In the genomic region with DNA sequence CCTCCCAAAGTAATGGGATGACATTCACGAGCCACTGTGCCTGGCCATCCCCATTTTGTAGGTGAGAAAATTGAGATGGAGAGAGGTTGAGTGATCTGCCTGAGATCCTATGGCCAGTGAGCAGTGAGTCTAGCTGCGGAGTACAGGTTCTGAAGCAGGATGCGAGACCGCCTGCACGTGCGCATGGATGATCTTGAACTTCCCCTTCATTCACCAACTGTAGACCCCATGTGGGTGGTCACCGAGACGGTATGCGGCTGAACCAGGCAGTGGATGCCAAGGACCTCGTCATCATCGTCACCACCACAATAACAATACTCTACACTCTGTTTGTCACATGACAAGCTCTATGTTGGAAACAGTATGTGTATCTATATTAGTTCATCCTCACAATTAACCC, we compare ENCODE assay signal across 24 cellular contexts. TPM values are rescaled to one million over a fixed set of nuclear protein-coding genes. Genes with fewer than 3 reads are reported as not detected.
"Had no signal": no experiment of that assay in that cellular context is flagged by ENCODE, and none has a peak within 500 bp of the region (broad histone marks: within the 10 kb centered on the region; RNA-seq: fewer than 3 reads in every experiment).

No MANE protein-coding gene starts in this region.

- H3K36me3 Mint-ChIP-seq: activated naive CD4-positive, alpha-beta T cell treated with anti-CD3 and anti-CD28 coated beads, Interleukin-2, amount 50 U/mL, for 72 hours had no signal

- H3K4me1 ChIP-seq: adrenal gland, ascending aorta, foreskin keratinocyte, parathyroid adenoma, transverse colon, uterus had no signal

- H3K27me3 ChIP-seq: adrenal gland, ascending aorta, brain microvascular endothelial cell, foreskin keratinocyte, transverse colon, uterus had no signal

- H3K9me3 ChIP-seq: adrenal gland, ascending aorta, transverse colon, uterus had no signal

- H3K27ac ChIP-seq: adrenal gland, ascending aorta, brain microvascular endothelial cell, foreskin keratinocyte, parathyroid adenoma, transverse colon, uterus, WERI-Rb-1 had no signal

- H3K36me3 ChIP-seq: adrenal gland, ascending aorta, brain microvascular endothelial cell, transverse colon, uterus, WERI-Rb-1 had no signal

- DNase-seq: activated CD4-positive, alpha-beta T cell treated with anti-CD3 and anti-CD28 coated beads for 1 hour; activated CD4-positive, alpha-beta T cell treated with anti-CD3 and anti-CD28 coated beads, Interleukin-2, amount 50 U/mL, for 1 hour; activated CD8-positive, alpha-beta memory T cell treated with anti-CD3 and anti-CD28 coated beads, Interleukin-2, amount 50 U/mL, for 4 hours; activated T-cell treated with anti-CD3 and anti-CD28 coated beads, Interleukin-2, amount 50 U/mL, for 24 hours; adrenal gland; brain microvascular endothelial cell; caudate nucleus; effector memory CD4-positive, alpha-beta T cell; foreskin keratinocyte; kidney; midbrain; nephron progenitor cell; nucleus accumbens; right cardiac atrium; stimulated activated CD4-positive, alpha-beta T cell treated with anti-CD3 and anti-CD28 coated beads, Interleukin-12 subunit alpha, Interleukin-12 subunit beta, amount 100 ng/mL, for 4 hours; transverse colon; uterus; WERI-Rb-1 had no signal

- FAIRE-seq: kidney, TTC549 had no signal

- H3K9me3 Mint-ChIP-seq: activated naive CD4-positive, alpha-beta T cell treated with anti-CD3 and anti-CD28 coated beads, Interleukin-2, amount 50 U/mL, for 72 hours; activated T-cell treated with anti-CD3 and anti-CD28 coated beads, Interleukin-2, amount 50 U/mL, for 24 hours; activated T-helper 17 cell treated with anti-CD3 and anti-CD28 coated beads, Interleukin-2, amount 50 U/mL, for 72 hours had no signal

- H3K4me1 Mint-ChIP-seq: activated T-helper 17 cell treated with anti-CD3 and anti-CD28 coated beads, Interleukin-2, amount 50 U/mL, for 72 hours had no signal

- ATAC-seq: activated naive CD4-positive, alpha-beta T cell treated with anti-CD3 and anti-CD28 coated beads, Interleukin-2, amount 50 U/mL, for 72 hours; activated T-helper 17 cell treated with anti-CD3 and anti-CD28 coated beads, Interleukin-2, amount 50 U/mL, for 72 hours; foreskin keratinocyte; right cardiac atrium had no signal

- H3K27ac Mint-ChIP-seq: activated naive CD4-positive, alpha-beta T cell treated with anti-CD3 and anti-CD28 coated beads, Interleukin-2, amount 50 U/mL, for 72 hours; activated T-cell treated with anti-CD3 and anti-CD28 coated beads, Interleukin-2, amount 50 U/mL, for 24 hours; activated T-helper 17 cell treated with anti-CD3 and anti-CD28 coated beads, Interleukin-2, amount 50 U/mL, for 72 hours; nephron progenitor cell had no signal

- H3K27me3 Mint-ChIP-seq: activated T-cell treated with anti-CD3 and anti-CD28 coated beads, Interleukin-2, amount 50 U/mL, for 24 hours; activated T-helper 17 cell treated with anti-CD3 and anti-CD28 coated beads, Interleukin-2, amount 50 U/mL, for 72 hours had no signal

- H3K4me3 ChIP-seq: adrenal gland, ascending aorta, transverse colon, uterus had no signal

- H3K4me3 Mint-ChIP-seq: activated T-cell treated with anti-CD3 and anti-CD28 coated beads, Interleukin-2, amount 50 U/mL, for 24 hours; activated T-helper 17 cell treated with anti-CD3 and anti-CD28 coated beads, Interleukin-2, amount 50 U/mL, for 72 hours; nephron progenitor cell had no signal

- H3K9ac ChIP-seq: parathyroid adenoma had no signal

RNA-seq across cellular contexts. Expression of a gene that starts 6.2 kb away (rescaled TPM):
- total RNA-seq: ascending aorta, foreskin keratinocyte, skeletal muscle tissue, transverse colon had no signal
